Comparison of ENCODE assay signal across 9 cellular contexts in the genomic region with DNA sequence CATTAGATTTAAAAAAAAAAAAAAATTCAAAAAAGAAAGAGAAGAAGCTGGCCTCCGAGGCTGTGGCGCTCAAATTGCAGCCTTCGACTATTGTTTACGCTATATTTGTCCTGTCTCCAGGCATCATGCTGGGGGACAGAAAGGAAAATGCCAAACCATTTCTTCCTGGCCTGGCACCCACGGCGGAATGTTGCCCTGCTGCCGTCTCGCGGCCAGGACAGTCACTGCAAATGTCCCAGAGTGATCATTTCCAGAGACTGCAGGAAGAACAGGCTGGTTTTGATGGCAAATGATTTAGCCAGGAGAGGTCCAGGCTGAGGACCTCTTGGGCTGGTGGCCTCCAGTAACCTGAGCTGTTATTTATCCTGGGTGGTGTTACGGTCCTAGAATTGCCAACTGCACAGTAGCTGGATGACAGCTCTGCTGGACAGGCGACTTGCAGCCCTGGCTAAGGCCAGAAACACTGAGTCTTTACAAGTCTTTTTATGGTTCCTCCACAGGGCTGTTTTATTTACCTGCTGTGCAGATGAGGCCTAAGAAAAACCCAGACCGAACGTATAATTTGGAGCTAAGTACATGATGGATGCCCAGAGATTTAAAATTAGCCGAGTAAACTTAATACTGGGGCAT. TPM values are rescaled to one million over a fixed set of nuclear protein-coding genes. Genes with fewer than 3 reads are reported as not detected.
A peak's percentile ranks its signal among the peaks of the same experiment; 100 is the strongest.
DNase-seq lines count a peak whose midpoint lies in the region; ATAC-seq, FAIRE-seq and TF ChIP-seq lines count a peak whose summit lies in the region.
"Had no signal": no experiment of that assay in that cellular context is flagged by ENCODE, and none has a peak within 500 bp of the region (broad histone marks: within the 10 kb centered on the region; RNA-seq: fewer than 3 reads in every experiment).

No MANE protein-coding gene starts in this region.

- DNase-seq in HEK293T (ENCODE audit: extremely low spot score) (peak; percentile 81), astrocyte of the hippocampus (ENCODE audit: low read depth, low spot score) (peak; percentile 80), hypothalamus (lab: John Stamatoyannopoulos, UW) (peak in 44 of 51 donors; percentile 2 to 72 (median 45)), small intestine (peak; percentile 4), SW480 (ENCODE audit: low spot score) (no peak)
- no peak for DNase-seq in activated CD4-positive, CD25-positive, alpha-beta regulatory T cell (lab: John Stamatoyannopoulos, UW)
- DNase-seq: NCI-H446 treated with DMSO at 0.1 percent for 48 hours had no signal

- no peaks in the 10 kb centered on the region for H3K27me3 ChIP-seq in small intestine (ENCODE audit: control insufficient read depth in 2 of 2, insufficient read depth in 2 of 2, low read length in 2 of 2)

- WGBS in small intestine, 3 donors = 37 to 46% (median 40%) methylated on average over 14 of the region's 14 CpGs

- no peak overlapping the region for H3K27ac ChIP-seq in small intestine (ENCODE audit: low read depth in 1 of 2, low read length in 1 of 2)

- POLR2A ChIA-PET in HEK293T (lab: Yijun Ruan, JAX) = no interaction called here

- no peaks in the 10 kb centered on the region for H3K9me3 ChIP-seq in small intestine (ENCODE audit: control insufficient read depth, low read depth)

- H3K4me3 ChIP-seq in small intestine (ENCODE audit: low read depth in 1 of 2, low read length in 2 of 2) = no peak overlapping the region

- no peaks in the 10 kb centered on the region for H3K36me3 ChIP-seq in small intestine (ENCODE audit: control insufficient read depth in 2 of 2, insufficient read depth in 2 of 2, low read length in 2 of 2)

- CTCF ChIA-PET in HEK293T (lab: Yijun Ruan, JAX) = interaction anchor here (0.7 to 1.2 kb wide), 3 partner anchors 13 to 77 kb away, joined by 3 to 5 read pairs (median 4); no protein-coding TSS in a partner anchor

- no peaks in the 10 kb centered on the region for H3K4me1 ChIP-seq in small intestine (ENCODE audit: control insufficient read depth in 2 of 2, insufficient read depth in 1 of 2, low read depth in 1 of 2, low read length in 1 of 2)

- ATAC-seq in HG03354 (IDR thresholded peaks at IDR 0.05; ENCODE audit: poor library complexity, severe bottlenecking, unreplicated experiment) (no peak), GM19023 (IDR thresholded peaks at IDR 0.05; ENCODE audit: unreplicated experiment) (no peak)

- FAIRE-seq in small intestine (lab: Jason Lieb, UNC) = no peak

TF ChIP-seq in HEK293T, 16 proteins besides CTCF, POLR2A, EP300 and RAD21:
- TF ChIP-seq BHLHE40 (IDR thresholded peaks at IDR 0.05; ENCODE audit: borderline replicate concordance) = no peak
- 0 out of 2 replicates have a peak, but pooled peaks have one; percentile 34 for TF ChIP-seq PKNOX1 (IDR thresholded peaks at IDR 0.05)

RNA-seq across cellular contexts. Expression of gene LRRC38, which starts 30.2 kb away (rescaled TPM):
- polyA plus RNA-seq in small intestine = under 1 TPM in 1 of 3 donors, not detected in 2; 0.37 TPM

RNA-seq across cellular contexts. Expression of gene PDPN, which starts 39.6 kb away (rescaled TPM):
- 10 to 100 TPM in 1 of 3 donors, 1 to 10 TPM in 1, under 1 TPM in 1; 0.89 to 18.7 (median 2.2) TPM for polyA plus RNA-seq in small intestine

Comparison
In these comparisons a context has a peak if more than half of its experiments do, and no peak if none do; other contexts are left out.
1. DNase-seq: peak in HEK293T (single experiment), astrocyte of the hippocampus (single experiment), hypothalamus (44 of 51) and small intestine (single experiment); none in activated CD4-positive, CD25-positive, alpha-beta regulatory T cell (0 of 4) and SW480 (single experiment).